Comparison of ENCODE assay signal across 1 cellular context in genomic region chr17:44965491-44966234, GRCh38.
TF ChIP-seq lines count a peak whose summit lies in the region.

No MANE protein-coding gene starts in this region.

TF ChIP-seq in SK-N-SH, 30 proteins besides CTCF, POLR2A, EP300 and RAD21:
- TF ChIP-seq, protein P1, sequence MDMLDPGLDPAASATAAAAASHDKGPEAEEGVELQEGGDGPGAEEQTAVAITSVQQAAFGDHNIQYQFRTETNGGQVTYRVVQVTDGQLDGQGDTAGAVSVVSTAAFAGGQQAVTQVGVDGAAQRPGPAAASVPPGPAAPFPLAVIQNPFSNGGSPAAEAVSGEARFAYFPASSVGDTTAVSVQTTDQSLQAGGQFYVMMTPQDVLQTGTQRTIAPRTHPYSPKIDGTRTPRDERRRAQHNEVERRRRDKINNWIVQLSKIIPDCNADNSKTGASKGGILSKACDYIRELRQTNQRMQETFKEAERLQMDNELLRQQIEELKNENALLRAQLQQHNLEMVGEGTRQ (IDR thresholded peaks at IDR 0.05; ENCODE audit: borderline replicate concordance, low read depth, low read length), result no peak
- TF ChIP-seq RXRA (IDR thresholded peaks at IDR 0.05; ENCODE audit: borderline replicate concordance, low read depth) (no peak), GATA2 (CRISPR knock-in tag; IDR thresholded peaks at IDR 0.05) (no peak), EZH2phosphoT487 (IDR thresholded peaks at IDR 0.05; ENCODE audit: borderline replicate concordance, low read depth) (no peak), FOXM1 (IDR thresholded peaks at IDR 0.05; ENCODE audit: low read depth) (no peak), MEF2A (IDR thresholded peaks at IDR 0.05; ENCODE audit: borderline replicate concordance, low read depth) (no peak), TAF1 (IDR thresholded peaks at IDR 0.05; ENCODE audit: borderline replicate concordance, low read depth, low read length) (no peak), CHD2 (IDR thresholded peaks at IDR 0.05; ENCODE audit: low read length, partially characterized antibody) (no peak), FOSL2 (IDR thresholded peaks at IDR 0.05; ENCODE audit: borderline replicate concordance, low read depth) (no peak), FOXJ3 (CRISPR knock-in tag; IDR thresholded peaks at IDR 0.05) (no peak), IRF3 (IDR thresholded peaks at IDR 0.05; ENCODE audit: low read depth, low read length) (no peak), JUND (IDR thresholded peaks at IDR 0.05) (no peak), USF1 (IDR thresholded peaks at IDR 0.05; ENCODE audit: borderline replicate concordance, low read depth) (no peak), SIN3A (IDR thresholded peaks at IDR 0.05; ENCODE audit: borderline replicate concordance, low read depth, low read length) (no peak), YY1 (IDR thresholded peaks at IDR 0.05; ENCODE audit: low read depth) (no peak), RCOR1 (IDR thresholded peaks at IDR 0.05; ENCODE audit: low read length) (no peak), NFIC (IDR thresholded peaks at IDR 0.05; ENCODE audit: borderline replicate concordance) (no peak)
- TF ChIP-seq, protein P2, sequence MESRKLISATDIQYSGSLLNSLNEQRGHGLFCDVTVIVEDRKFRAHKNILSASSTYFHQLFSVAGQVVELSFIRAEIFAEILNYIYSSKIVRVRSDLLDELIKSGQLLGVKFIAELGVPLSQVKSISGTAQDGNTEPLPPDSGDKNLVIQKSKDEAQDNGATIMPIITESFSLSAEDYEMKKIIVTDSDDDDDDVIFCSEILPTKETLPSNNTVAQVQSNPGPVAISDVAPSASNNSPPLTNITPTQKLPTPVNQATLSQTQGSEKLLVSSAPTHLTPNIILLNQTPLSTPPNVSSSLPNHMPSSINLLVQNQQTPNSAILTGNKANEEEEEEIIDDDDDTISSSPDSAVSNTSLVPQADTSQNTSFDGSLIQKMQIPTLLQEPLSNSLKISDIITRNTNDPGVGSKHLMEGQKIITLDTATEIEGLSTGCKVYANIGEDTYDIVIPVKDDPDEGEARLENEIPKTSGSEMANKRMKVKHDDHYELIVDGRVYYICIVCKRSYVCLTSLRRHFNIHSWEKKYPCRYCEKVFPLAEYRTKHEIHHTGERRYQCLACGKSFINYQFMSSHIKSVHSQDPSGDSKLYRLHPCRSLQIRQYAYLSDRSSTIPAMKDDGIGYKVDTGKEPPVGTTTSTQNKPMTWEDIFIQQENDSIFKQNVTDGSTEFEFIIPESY (IDR thresholded peaks at IDR 0.05; ENCODE audit: borderline replicate concordance, low read depth), result no peak
TF ChIP-seq in SK-N-SH: peak in this region for 0.
